19 cellular contexts compared by ENCODE assay signal in genomic region chrX:119455264-119455663, GRCh38. TPM values are rescaled to one million over a fixed set of nuclear protein-coding genes. Genes with fewer than 3 reads are reported as not detected.
DNase-seq lines count a peak whose midpoint lies in the region; ATAC-seq and TF ChIP-seq lines count a peak whose summit lies in the region.
"Had no signal": no experiment of that assay in that cellular context is flagged by ENCODE, and none has a peak within 500 bp of the region (broad histone marks: within the 10 kb centered on the region; RNA-seq: fewer than 3 reads in every experiment).

No MANE protein-coding gene starts in this region.

- DNase-seq in GM03348 (ENCODE audit: low spot score) (peak; percentile 4), MV-4-11 (lab: John Stamatoyannopoulos, UW) (peak; percentile 14), epithelial cell of esophagus (ENCODE audit: low read depth) (peak; percentile 83), left colon (no peak), HuH-7 (ENCODE audit: low spot score) (no peak), SW 1271 (lab: John Stamatoyannopoulos, UW) (no peak)
- DNase-seq: activated CD4-positive, alpha-beta T cell treated with anti-CD3 and anti-CD28 coated beads, Interleukin-2, amount 50 U/mL, for 1 hour; CD4-positive, CD25-positive, alpha-beta regulatory T cell; DMS153; head of caudate nucleus; NCI-H1930; nucleus accumbens; PC-9; SJCRH30; stomach; T-helper 17 cell had no signal

- TF ChIP-seq CTCF in epithelial cell of esophagus (IDR thresholded peaks at IDR 0.05; ENCODE audit: insufficient read depth, low read depth, low read length, missing control alignments), result no peak

- H3K4me3 ChIP-seq in epithelial cell of esophagus (ENCODE audit: low read length), result no peak overlapping the region
- H3K4me3 ChIP-seq: K562, PC-9, SJCRH30, stomach had no signal

- intact Hi-C loops in left colon (cut with DNase I, micrococcal nuclease), result no loop called here

- peak; percentile 90 for ATAC-seq in left colon
- no peak for ATAC-seq in HG03159 (IDR thresholded peaks at IDR 0.05; ENCODE audit: unreplicated experiment)
- no peak for ATAC-seq in GM19397 (IDR thresholded peaks at IDR 0.05; ENCODE audit: unreplicated experiment)
- ATAC-seq: K562, T-helper 17 cell had no signal

RNA-seq across cellular contexts. Expression of gene SLC25A5, which starts 13.0 kb away (rescaled TPM):
- 1,000 to 10,000 TPM; 1,116 to 1,323 TPM for total RNA-seq in left colon

RNA-seq across cellular contexts. Expression of gene SLC25A43, which starts 56.1 kb away (rescaled TPM):
- total RNA-seq in left colon, result 10 to 100 TPM; 24.1 to 31.3 TPM
- total RNA-seq: SJCRH30 had no signal

Comparison
In these comparisons a context has a peak if more than half of its experiments do, and no peak if none do; other contexts are left out.
1. DNase-seq: peak in GM03348 (single experiment), MV-4-11 (single experiment) and epithelial cell of esophagus (single experiment); none in left colon (0 of 2), HuH-7 (single experiment) and SW 1271 (0 of 2).